1 cellular context compared by ENCODE assay signal in genomic region chr10:93703841-93704240, GRCh38.
TF ChIP-seq lines count a peak whose summit lies in the region.

No MANE protein-coding gene starts in this region.

TF ChIP-seq in GM23338, 12 proteins besides CTCF, POLR2A, EP300 and RAD21:
- no peak for TF ChIP-seq ZNF462 (CRISPR knock-in tag; IDR thresholded peaks at IDR 0.05)
- TF ChIP-seq EZH2phosphoT487 (IDR thresholded peaks at IDR 0.05; ENCODE audit: unreplicated experiment) = no peak
- TF ChIP-seq REST (IDR thresholded peaks at IDR 0.05; ENCODE audit: unreplicated experiment) = no peak
- TF ChIP-seq CREB1 (CRISPR knock-in tag; IDR thresholded peaks at IDR 0.05; ENCODE audit: low read depth) = no peak
- no peak for TF ChIP-seq POLR2AphosphoS5 (IDR thresholded peaks at IDR 0.05; ENCODE audit: low read depth)
- no peak for TF ChIP-seq ZNF114 (CRISPR knock-in tag; IDR thresholded peaks at IDR 0.05)
- no peak for TF ChIP-seq ETS1 (IDR thresholded peaks at IDR 0.05)
- TF ChIP-seq JUNB (IDR thresholded peaks at IDR 0.05; ENCODE audit: unreplicated experiment) = no peak
- TF ChIP-seq STAT1 (IDR thresholded peaks at IDR 0.05; ENCODE audit: unreplicated experiment) = no peak
- no peak for TF ChIP-seq ZNF331 (CRISPR knock-in tag; IDR thresholded peaks at IDR 0.05; ENCODE audit: low read depth)
- no peak for TF ChIP-seq NANOG (IDR thresholded peaks at IDR 0.05; ENCODE audit: borderline replicate concordance)
- TF ChIP-seq EZH2 (IDR thresholded peaks at IDR 0.05; ENCODE audit: low read depth, unreplicated experiment) = no peak
TF ChIP-seq in GM23338: peak in this region for 0.
